1 cellular context compared by ENCODE assay signal in genomic region chr5:78326930-78327329, GRCh38.
TF ChIP-seq lines count a peak whose summit lies in the region.

No MANE protein-coding gene starts in this region.

TF ChIP-seq in K562, 482 proteins besides CTCF, POLR2A, EP300 and RAD21:
- TF ChIP-seq MAZ (CRISPR knock-in tag; conservative IDR thresholded peaks at IDR 0.05 in 1 of 2, IDR thresholded peaks at IDR 0.05 in 1 of 2), result no peak
